8 cellular contexts compared by ENCODE assay signal in the genomic region with DNA sequence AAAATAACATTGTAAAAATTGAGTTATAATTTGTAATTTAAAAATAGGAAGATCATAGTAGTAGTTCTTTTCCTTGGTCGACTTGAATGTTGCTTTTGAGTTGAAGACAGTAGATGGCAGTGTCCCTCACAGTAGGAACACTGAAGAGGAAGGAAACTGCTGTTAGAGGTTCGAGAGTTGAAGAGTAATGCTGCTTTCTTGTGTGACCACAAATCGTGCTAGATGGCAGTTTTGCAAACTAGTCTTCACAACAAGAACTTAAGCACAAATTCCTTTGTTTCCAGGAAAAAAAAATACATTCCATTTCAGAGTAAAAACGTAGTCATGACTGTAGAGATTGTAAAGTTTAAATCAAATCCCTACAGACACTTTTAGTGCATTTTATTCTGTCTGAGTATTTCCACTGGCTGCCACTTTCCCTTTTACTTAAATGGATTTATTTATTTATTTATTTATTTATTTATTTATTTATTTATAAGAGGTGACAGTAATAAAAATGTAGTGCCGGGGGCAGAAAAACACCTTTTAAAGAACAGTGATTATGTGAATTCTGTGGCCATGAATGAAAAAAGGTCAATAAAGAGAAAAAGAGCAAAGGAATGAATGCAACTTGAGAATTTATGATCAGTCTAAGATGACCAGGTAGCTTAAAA. TPM values are rescaled to one million over a fixed set of nuclear protein-coding genes. Genes with fewer than 3 reads are reported as not detected.
A peak's percentile ranks its signal among the peaks of the same experiment; 100 is the strongest.
DNase-seq lines count a peak whose midpoint lies in the region; ATAC-seq and TF ChIP-seq lines count a peak whose summit lies in the region.

No MANE protein-coding gene starts in this region.

- peak overlapping the region in 4 of 11 experiments; percentile 6 to 19 (median 16); a peak in 4 of 22 replicates for H3K27ac ChIP-seq in BLaER1 treated with 17β-estradiol and CSF1 and Interleukin-3, amounts not matched to agents 10 nM and 100 nM
- no peak overlapping the region for H3K27ac ChIP-seq in ascending aorta
- no peak overlapping the region for H3K27ac ChIP-seq in hepatocyte
- H3K27ac ChIP-seq in smooth muscle cell (ENCODE audit: low read depth), result peak overlapping the region; percentile 4

- no peaks in the 10 kb centered on the region for H3K9me3 ChIP-seq in BLaER1 treated with 17β-estradiol and CSF1 and Interleukin-3, amounts not matched to agents 10 nM and 100 nM (replicated peaks in 1 of 11)
- H3K9me3 ChIP-seq in ascending aorta (no peaks in the 10 kb centered on the region), hepatocyte (ENCODE audit: low read depth) (no peaks in the 10 kb centered on the region), smooth muscle cell (replicated peaks; ENCODE audit: low read depth) (no peaks in the 10 kb centered on the region)

- H3K9ac ChIP-seq in BLaER1 treated with 17β-estradiol and CSF1 and Interleukin-3, amounts not matched to agents 10 nM and 100 nM, result peak overlapping the region in 3 of 11 experiments; percentile 0 to 48 (median 1); a peak in 3 of 22 replicates
- no peak overlapping the region for H3K9ac ChIP-seq in smooth muscle cell (ENCODE audit: low read depth)

- no peaks in the 10 kb centered on the region for H3K9me2 ChIP-seq in hepatocyte (replicated peaks; ENCODE audit: insufficient read depth)

- H3K4me3 ChIP-seq in BLaER1 treated with 17β-estradiol and CSF1 and Interleukin-3, amounts not matched to agents 10 nM and 100 nM, result no peak overlapping the region
- no peak overlapping the region for H3K4me3 ChIP-seq in ascending aorta
- no peak overlapping the region for H3K4me3 ChIP-seq in hepatocyte
- no peak overlapping the region for H3K4me3 ChIP-seq in smooth muscle cell

- peak; percentile 44 for DNase-seq in NCI-H748 treated with DMSO at 0.1 percent for 48 hours (lab: John Stamatoyannopoulos, UW)
- DNase-seq in ascending aorta (ENCODE audit: low spot score in 2 of 2), result no peak
- DNase-seq in hepatocyte (ENCODE audit: low spot score), result peak; percentile 68
- no peak for DNase-seq in smooth muscle cell (lab: John Stamatoyannopoulos, UW; ENCODE audit: unreplicated experiment)

- WGBS in hepatocyte (ENCODE audit: low lambda C conversion rate, missing lambda C conversion rate), result 46% methylated on average over 5 of the region's 5 CpGs
- 31% methylated on average over 5 of the region's 5 CpGs for WGBS in smooth muscle cell (ENCODE audit: low lambda C conversion rate)

- TF ChIP-seq CTCF in ascending aorta (IDR thresholded peaks at IDR 0.05) (peak; percentile 52 to 74 (median 59)), hepatocyte (IDR thresholded peaks at IDR 0.05; ENCODE audit: poor library complexity) (peak; percentile 74), smooth muscle cell (IDR thresholded peaks at IDR 0.05; ENCODE audit: borderline replicate concordance, insufficient read depth, poor library complexity, severe bottlenecking) (peak; percentile 62)

- H3K27me3 ChIP-seq in BLaER1 treated with 17β-estradiol and CSF1 and Interleukin-3, amounts not matched to agents 10 nM and 100 nM, result no peaks in the 10 kb centered on the region
- H3K27me3 ChIP-seq in ascending aorta, result no peaks in the 10 kb centered on the region
- H3K27me3 ChIP-seq in hepatocyte, result no peaks in the 10 kb centered on the region
- H3K27me3 ChIP-seq in smooth muscle cell (ENCODE audit: low read depth), result no peaks in the 10 kb centered on the region

- H3K4me2 ChIP-seq in BLaER1 treated with 17β-estradiol and CSF1 and Interleukin-3, amounts not matched to agents 10 nM and 100 nM, result peak overlapping the region in 10 of 11 experiments; percentile 9 to 66 (median 40); a peak in 18 of 22 replicates
- H3K4me2 ChIP-seq in hepatocyte (no peak overlapping the region), smooth muscle cell (no peak overlapping the region)

- peaks cover 23% of the 10 kb centered on the region for H3K79me2 ChIP-seq in hepatocyte
- no peaks in the 10 kb centered on the region for H3K79me2 ChIP-seq in smooth muscle cell (ENCODE audit: low read depth)

- H3K36me3 ChIP-seq in BLaER1 treated with 17β-estradiol and CSF1 and Interleukin-3, amounts not matched to agents 10 nM and 100 nM, result peaks cover 61 to 97% (median 84%) of the 10 kb centered on the region in 11 experiments
- H3K36me3 ChIP-seq in ascending aorta, result peaks cover 10 to 34% of the 10 kb centered on the region in 2 donors
- H3K36me3 ChIP-seq in hepatocyte (replicated peaks; ENCODE audit: insufficient read depth, low read depth), result no peaks in the 10 kb centered on the region
- peaks cover 2% of the 10 kb centered on the region for H3K36me3 ChIP-seq in smooth muscle cell (ENCODE audit: low read depth)

- H3F3A ChIP-seq in smooth muscle cell (ENCODE audit: low read depth), result no peaks in the 10 kb centered on the region

- H2AFZ ChIP-seq in hepatocyte (no peak overlapping the region), smooth muscle cell (ENCODE audit: low read depth) (no peak overlapping the region)

- intact Hi-C loops in ascending aorta (cut with DNase I), result loop anchor here (5.0 kb wide), 1 partner anchor 197 kb away; no protein-coding TSS in a partner anchor

- peaks cover 24 to 34% (median 27%) of the 10 kb centered on the region in 10 experiments for H3K4me1 ChIP-seq in BLaER1 treated with 17β-estradiol and CSF1 and Interleukin-3, amounts not matched to agents 10 nM and 100 nM
- H3K4me1 ChIP-seq in ascending aorta (peaks cover 3 to 4% of the 10 kb centered on the region in 2 donors), hepatocyte (ENCODE audit: insufficient read depth) (no peaks in the 10 kb centered on the region), smooth muscle cell (ENCODE audit: low read depth) (no peaks in the 10 kb centered on the region)

- H4K20me1 ChIP-seq in BLaER1 treated with 17β-estradiol and CSF1 and Interleukin-3, amounts not matched to agents 10 nM and 100 nM, result peaks cover 0 to 33% (median 15%) of the 10 kb centered on the region in 11 experiments; a peak in 13 of 22 replicates
- H4K20me1 ChIP-seq in hepatocyte (ENCODE audit: insufficient read depth, poor library complexity, severe bottlenecking), result peaks cover 2% of the 10 kb centered on the region
- H4K20me1 ChIP-seq in smooth muscle cell (ENCODE audit: low read depth), result peaks cover 64% of the 10 kb centered on the region

- ATAC-seq in GM18861 (IDR thresholded peaks at IDR 0.05; ENCODE audit: unreplicated experiment), result peak; percentile 49
- ATAC-seq in GM21515 (IDR thresholded peaks at IDR 0.05; ENCODE audit: unreplicated experiment), result no peak
- no peak for ATAC-seq in HG03565 (IDR thresholded peaks at IDR 0.05; ENCODE audit: unreplicated experiment)

RNA-seq across cellular contexts. Expression of a gene that starts 54.6 kb away (rescaled TPM):
- total RNA-seq in ascending aorta (66.9 TPM), hepatocyte (28.3 and 30.3 TPM in 2 replicates), smooth muscle cell (19.1 and 19.5 TPM in 2 replicates)
- polyA plus RNA-seq in hepatocyte (11.2 and 13.0 TPM in 2 replicates), smooth muscle cell (10.0 and 16.1 TPM in 2 replicates)

Comparison
In these comparisons a context has a peak if more than half of its experiments do, and no peak if none do; other contexts are left out.
1. H3K4me2 ChIP-seq: peak in BLaER1 treated with 17β-estradiol and CSF1 and Interleukin-3, amounts not matched to agents 10 nM and 100 nM (10 of 11); none in hepatocyte (single experiment) and smooth muscle cell (single experiment).
2. DNase-seq: peak in NCI-H748 treated with DMSO at 0.1 percent for 48 hours (single experiment) and hepatocyte (single experiment); none in ascending aorta (0 of 2) and smooth muscle cell (single experiment).
3. Peak in every context shown above with its lines, with median percentiles within 50 percentile points of each other: CTCF ChIP-seq.